1 cellular context compared by ENCODE assay signal in the genomic region with DNA sequence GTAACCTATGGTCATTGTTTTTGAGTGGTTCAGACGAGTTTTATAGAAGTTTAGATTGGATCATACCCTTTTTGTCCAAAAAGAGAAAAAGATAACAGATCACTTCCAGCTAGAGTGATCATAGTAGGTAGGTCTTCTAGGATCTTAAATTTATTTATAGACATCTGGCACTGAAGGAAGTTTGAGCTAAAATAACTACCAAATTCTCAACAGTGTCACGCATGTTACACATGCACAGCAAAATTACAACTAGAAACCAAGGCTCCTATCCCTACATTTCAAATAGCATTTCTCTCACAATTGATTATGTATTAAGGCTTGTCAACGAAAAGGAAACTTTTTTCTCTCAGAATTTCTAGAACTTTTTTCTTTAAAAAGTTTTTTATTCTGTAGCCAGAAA.
TF ChIP-seq lines count a peak whose summit lies in the region.

No MANE protein-coding gene starts in this region.

TF ChIP-seq in GM23338, 12 proteins besides CTCF, POLR2A, EP300 and RAD21 (continued from another document):
- TF ChIP-seq, protein P1, sequence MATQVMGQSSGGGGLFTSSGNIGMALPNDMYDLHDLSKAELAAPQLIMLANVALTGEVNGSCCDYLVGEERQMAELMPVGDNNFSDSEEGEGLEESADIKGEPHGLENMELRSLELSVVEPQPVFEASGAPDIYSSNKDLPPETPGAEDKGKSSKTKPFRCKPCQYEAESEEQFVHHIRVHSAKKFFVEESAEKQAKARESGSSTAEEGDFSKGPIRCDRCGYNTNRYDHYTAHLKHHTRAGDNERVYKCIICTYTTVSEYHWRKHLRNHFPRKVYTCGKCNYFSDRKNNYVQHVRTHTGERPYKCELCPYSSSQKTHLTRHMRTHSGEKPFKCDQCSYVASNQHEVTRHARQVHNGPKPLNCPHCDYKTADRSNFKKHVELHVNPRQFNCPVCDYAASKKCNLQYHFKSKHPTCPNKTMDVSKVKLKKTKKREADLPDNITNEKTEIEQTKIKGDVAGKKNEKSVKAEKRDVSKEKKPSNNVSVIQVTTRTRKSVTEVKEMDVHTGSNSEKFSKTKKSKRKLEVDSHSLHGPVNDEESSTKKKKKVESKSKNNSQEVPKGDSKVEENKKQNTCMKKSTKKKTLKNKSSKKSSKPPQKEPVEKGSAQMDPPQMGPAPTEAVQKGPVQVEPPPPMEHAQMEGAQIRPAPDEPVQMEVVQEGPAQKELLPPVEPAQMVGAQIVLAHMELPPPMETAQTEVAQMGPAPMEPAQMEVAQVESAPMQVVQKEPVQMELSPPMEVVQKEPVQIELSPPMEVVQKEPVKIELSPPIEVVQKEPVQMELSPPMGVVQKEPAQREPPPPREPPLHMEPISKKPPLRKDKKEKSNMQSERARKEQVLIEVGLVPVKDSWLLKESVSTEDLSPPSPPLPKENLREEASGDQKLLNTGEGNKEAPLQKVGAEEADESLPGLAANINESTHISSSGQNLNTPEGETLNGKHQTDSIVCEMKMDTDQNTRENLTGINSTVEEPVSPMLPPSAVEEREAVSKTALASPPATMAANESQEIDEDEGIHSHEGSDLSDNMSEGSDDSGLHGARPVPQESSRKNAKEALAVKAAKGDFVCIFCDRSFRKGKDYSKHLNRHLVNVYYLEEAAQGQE (IDR thresholded peaks at IDR 0.05; ENCODE audit: unreplicated experiment): no peak
- TF ChIP-seq, protein P2, sequence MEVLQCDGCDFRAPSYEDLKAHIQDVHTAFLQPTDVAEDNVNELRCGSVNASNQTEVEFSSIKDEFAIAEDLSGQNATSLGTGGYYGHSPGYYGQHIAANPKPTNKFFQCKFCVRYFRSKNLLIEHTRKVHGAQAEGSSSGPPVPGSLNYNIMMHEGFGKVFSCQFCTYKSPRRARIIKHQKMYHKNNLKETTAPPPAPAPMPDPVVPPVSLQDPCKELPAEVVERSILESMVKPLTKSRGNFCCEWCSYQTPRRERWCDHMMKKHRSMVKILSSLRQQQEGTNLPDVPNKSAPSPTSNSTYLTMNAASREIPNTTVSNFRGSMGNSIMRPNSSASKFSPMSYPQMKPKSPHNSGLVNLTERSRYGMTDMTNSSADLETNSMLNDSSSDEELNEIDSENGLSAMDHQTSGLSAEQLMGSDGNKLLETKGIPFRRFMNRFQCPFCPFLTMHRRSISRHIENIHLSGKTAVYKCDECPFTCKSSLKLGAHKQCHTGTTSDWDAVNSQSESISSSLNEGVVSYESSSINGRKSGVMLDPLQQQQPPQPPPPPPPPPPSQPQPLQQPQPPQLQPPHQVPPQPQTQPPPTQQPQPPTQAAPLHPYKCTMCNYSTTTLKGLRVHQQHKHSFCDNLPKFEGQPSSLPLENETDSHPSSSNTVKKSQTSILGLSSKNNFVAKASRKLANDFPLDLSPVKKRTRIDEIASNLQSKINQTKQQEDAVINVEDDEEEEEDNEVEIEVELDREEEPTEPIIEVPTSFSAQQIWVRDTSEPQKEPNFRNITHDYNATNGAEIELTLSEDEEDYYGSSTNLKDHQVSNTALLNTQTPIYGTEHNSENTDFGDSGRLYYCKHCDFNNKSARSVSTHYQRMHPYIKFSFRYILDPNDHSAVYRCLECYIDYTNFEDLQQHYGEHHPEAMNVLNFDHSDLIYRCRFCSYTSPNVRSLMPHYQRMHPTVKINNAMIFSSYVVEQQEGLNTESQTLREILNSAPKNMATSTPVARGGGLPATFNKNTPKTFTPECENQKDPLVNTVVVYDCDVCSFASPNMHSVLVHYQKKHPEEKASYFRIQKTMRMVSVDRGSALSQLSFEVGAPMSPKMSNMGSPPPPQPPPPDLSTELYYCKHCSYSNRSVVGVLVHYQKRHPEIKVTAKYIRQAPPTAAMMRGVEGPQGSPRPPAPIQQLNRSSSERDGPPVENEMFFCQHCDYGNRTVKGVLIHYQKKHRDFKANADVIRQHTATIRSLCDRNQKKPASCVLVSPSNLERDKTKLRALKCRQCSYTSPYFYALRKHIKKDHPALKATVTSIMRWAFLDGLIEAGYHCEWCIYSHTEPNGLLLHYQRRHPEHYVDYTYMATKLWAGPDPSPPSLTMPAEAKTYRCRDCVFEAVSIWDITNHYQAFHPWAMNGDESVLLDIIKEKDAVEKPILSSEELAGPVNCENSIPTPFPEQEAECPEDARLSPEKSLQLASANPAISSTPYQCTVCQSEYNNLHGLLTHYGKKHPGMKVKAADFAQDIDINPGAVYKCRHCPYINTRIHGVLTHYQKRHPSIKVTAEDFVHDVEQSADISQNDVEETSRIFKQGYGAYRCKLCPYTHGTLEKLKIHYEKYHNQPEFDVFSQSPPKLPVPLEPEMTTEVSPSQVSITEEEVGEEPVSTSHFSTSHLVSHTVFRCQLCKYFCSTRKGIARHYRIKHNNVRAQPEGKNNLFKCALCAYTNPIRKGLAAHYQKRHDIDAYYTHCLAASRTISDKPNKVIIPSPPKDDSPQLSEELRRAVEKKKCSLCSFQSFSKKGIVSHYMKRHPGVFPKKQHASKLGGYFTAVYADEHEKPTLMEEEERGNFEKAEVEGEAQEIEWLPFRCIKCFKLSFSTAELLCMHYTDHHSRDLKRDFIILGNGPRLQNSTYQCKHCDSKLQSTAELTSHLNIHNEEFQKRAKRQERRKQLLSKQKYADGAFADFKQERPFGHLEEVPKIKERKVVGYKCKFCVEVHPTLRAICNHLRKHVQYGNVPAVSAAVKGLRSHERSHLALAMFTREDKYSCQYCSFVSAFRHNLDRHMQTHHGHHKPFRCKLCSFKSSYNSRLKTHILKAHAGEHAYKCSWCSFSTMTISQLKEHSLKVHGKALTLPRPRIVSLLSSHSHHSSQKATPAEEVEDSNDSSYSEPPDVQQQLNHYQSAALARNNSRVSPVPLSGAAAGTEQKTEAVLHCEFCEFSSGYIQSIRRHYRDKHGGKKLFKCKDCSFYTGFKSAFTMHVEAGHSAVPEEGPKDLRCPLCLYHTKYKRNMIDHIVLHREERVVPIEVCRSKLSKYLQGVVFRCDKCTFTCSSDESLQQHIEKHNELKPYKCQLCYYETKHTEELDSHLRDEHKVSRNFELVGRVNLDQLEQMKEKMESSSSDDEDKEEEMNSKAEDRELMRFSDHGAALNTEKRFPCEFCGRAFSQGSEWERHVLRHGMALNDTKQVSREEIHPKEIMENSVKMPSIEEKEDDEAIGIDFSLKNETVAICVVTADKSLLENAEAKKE (CRISPR knock-in tag; IDR thresholded peaks at IDR 0.05): no peak
